ENCODE assay signal across 1 cellular context in the genomic region with DNA sequence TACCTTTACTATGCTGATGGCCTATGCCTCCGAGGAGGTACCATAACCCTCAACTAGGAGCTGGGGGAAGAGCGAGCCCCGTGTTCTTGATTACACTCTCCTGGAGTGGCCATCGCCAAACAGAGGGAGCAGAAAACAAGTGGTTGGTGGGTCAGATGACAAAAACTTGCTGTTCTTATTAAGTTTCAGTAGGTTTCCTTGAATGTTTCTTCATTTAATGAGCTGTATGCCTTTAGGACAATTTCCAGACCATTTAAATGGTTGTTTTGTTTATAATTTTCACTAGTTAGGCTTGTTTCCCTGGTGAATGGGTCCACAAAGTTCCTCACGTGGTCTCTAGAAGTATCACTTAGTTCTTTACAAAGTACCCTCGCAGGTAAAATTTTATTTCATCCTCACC.
TF ChIP-seq lines count a peak whose summit lies in the region.

No MANE protein-coding gene starts in this region.

TF ChIP-seq in HepG2, 621 proteins besides CTCF, POLR2A, EP300 and RAD21 (continued from another document):
- TF ChIP-seq ZNF652 (CRISPR knock-in tag; IDR thresholded peaks at IDR 0.05; ENCODE audit: borderline replicate concordance, low read depth) (no peak), SOX5 (CRISPR knock-in tag; IDR thresholded peaks at IDR 0.05; ENCODE audit: borderline replicate concordance) (no peak), GTF2F1 (IDR thresholded peaks at IDR 0.05; ENCODE audit: low read length) (no peak), GZF1 (CRISPR knock-in tag; IDR thresholded peaks at IDR 0.05) (no peak), HIC2 (CRISPR knock-in tag; IDR thresholded peaks at IDR 0.05; ENCODE audit: low read depth) (no peak)
